Comparison of ENCODE assay signal across 19 cellular contexts in the genomic region with DNA sequence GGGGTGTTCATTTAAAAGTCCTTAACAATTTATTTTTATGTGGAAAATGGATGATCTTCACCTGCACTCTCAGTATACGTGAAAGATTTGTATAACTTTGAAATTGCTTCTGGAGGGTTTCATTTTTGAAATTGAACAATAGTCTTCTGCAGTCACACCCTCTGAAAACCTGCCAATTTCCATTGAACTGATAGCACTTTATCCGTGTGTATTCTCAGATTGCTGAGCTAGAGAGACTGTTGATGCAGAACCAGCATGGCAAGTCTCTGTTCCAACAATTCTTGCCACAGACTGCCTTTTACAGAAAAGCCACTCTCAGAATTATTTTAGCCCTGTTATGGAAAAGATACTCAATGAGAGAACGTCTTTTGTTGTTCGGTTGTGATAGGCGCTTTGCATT. TPM values are rescaled to one million over a fixed set of nuclear protein-coding genes. Genes with fewer than 3 reads are reported as not detected.
"Had no signal": no experiment of that assay in that cellular context is flagged by ENCODE, and none has a peak within 500 bp of the region (broad histone marks: within the 10 kb centered on the region; RNA-seq: fewer than 3 reads in every experiment).

No MANE protein-coding gene starts in this region.

- ATAC-seq: activated naive CD8-positive, alpha-beta T cell treated with anti-CD3 and anti-CD28 coated beads, Interleukin-2, amount 50 U/mL, for 24 hours; gastroesophageal sphincter; heart right ventricle; left lobe of liver; mucosa of descending colon; naive thymus-derived CD8-positive, alpha-beta T cell had no signal

- H3K4me3 ChIP-seq: gastroesophageal sphincter, heart right ventricle, mucosa of descending colon, right atrium auricular region had no signal

- H3K27ac ChIP-seq: gastroesophageal sphincter, heart right ventricle, neutrophil, right atrium auricular region had no signal

- H3K9me3 ChIP-seq: gastroesophageal sphincter, mucosa of descending colon, neutrophil, right atrium auricular region had no signal

- FAIRE-seq: bronchial epithelial cell had no signal

- H3K36me3 ChIP-seq: gastroesophageal sphincter, heart right ventricle, neutrophil, right atrium auricular region had no signal

- H3K4me1 ChIP-seq: gastroesophageal sphincter, heart right ventricle, right atrium auricular region had no signal

- DNase-seq: activated CD4-positive, alpha-beta T cell treated with anti-CD3 and anti-CD28 coated beads, Interleukin-2, amount 50 U/mL, for 4 hours; activated naive CD4-positive, alpha-beta T cell treated with anti-CD3 and anti-CD28 coated beads for 36 hours; activated naive CD8-positive, alpha-beta T cell treated with anti-CD3 and anti-CD28 coated beads, Interleukin-2, amount 50 U/mL, for 24 hours; activated T-cell treated with anti-CD3 and anti-CD28 coated beads, Interleukin-2, amount 50 U/mL, for 1 hour; aorta; heart right ventricle; islet precursor cell; mammary epithelial cell; mucosa of descending colon; naive thymus-derived CD8-positive, alpha-beta T cell; posterior cingulate gyrus; stimulated activated CD4-positive, alpha-beta T cell treated with anti-CD3 and anti-CD28 coated beads, Interleukin-4, amount 100 ng/mL, for 24 hours; stimulated activated naive CD4-positive, alpha-beta T cell had no signal

- H3K27me3 ChIP-seq: gastroesophageal sphincter, heart right ventricle, neutrophil, right atrium auricular region had no signal

RNA-seq across cellular contexts. Expression of a gene that starts 6.6 kb away (rescaled TPM):
- total RNA-seq: activated naive CD4-positive, alpha-beta T cell treated with anti-CD3 and anti-CD28 coated beads for 36 hours; activated T-helper 2 cell treated with anti-CD3 and anti-CD28 coated beads, Interferon-gamma antibody, Interleukin-2, Interleukin-4, amounts not matched to agents 10 μg/mL and 5 μg/mL and 100 μg/mL, durations not matched to agents 14 hours and 24 hours and 36 hours; naive thymus-derived CD8-positive, alpha-beta T cell had no signal
- polyA plus RNA-seq: naive thymus-derived CD8-positive, alpha-beta T cell had no signal
